30 cellular contexts compared by ENCODE assay signal in genomic region chr3:46748160-46748559, GRCh38. TPM values are rescaled to one million over a fixed set of nuclear protein-coding genes. Genes with fewer than 3 reads are reported as not detected.
"Had no signal": no experiment of that assay in that cellular context is flagged by ENCODE, and none has a peak within 500 bp of the region (broad histone marks: within the 10 kb centered on the region; RNA-seq: fewer than 3 reads in every experiment).

No MANE protein-coding gene starts in this region.

- H3K4me3 ChIP-seq: K562 had no signal

- H3K4me3 Mint-ChIP-seq: IgD-negative memory B cell had no signal

- FAIRE-seq: HTR-8/SVneo had no signal

- DNase-seq: Kasumi-1, MV-4-11, NCI-H1048, NCI-H1105, NCI-H1417, NCI-H146, NCI-H1694 treated with DMSO at 0.1 percent for 48 hours, NCI-H1930, NCI-H2081, NCI-H2171, NCI-H226, NCI-H446, NCI-H510A, NCI-H524 treated with DMSO at 0.1 percent for 48 hours, NCI-H69, NCI-H774, PC-3, SHP77, SK-N-SH, SW 1271 had no signal

- H3K9me2 ChIP-seq: SK-N-SH had no signal

- H3K9me3 Mint-ChIP-seq: IgD-negative memory B cell had no signal

- H3K4me2 ChIP-seq: KMS-11, SK-N-SH had no signal

- ATAC-seq: K562, Panc1, PC-3 had no signal

- H3K27ac Mint-ChIP-seq: IgD-negative memory B cell had no signal

- H3K27ac ChIP-seq: HL-60, KMS-11, RWPE1 had no signal

- H3K9me3 ChIP-seq: SK-N-SH had no signal

RNA-seq across cellular contexts. Expression of gene PRSS50, which starts 30.5 kb away (rescaled TPM):
- total RNA-seq: K562, M059J, OCI-LY7, PC-3, SK-MEL-5 had no signal
- polyA plus RNA-seq: IgD-negative memory B cell, SK-N-SH had no signal

RNA-seq across cellular contexts. Expression of gene TMIE, which starts 47.0 kb away (rescaled TPM):
- total RNA-seq: K562, OCI-LY7 had no signal
- polyA plus RNA-seq: IgD-negative memory B cell, K562 had no signal
